Comparison of ENCODE assay signal across 24 cellular contexts in the genomic region with DNA sequence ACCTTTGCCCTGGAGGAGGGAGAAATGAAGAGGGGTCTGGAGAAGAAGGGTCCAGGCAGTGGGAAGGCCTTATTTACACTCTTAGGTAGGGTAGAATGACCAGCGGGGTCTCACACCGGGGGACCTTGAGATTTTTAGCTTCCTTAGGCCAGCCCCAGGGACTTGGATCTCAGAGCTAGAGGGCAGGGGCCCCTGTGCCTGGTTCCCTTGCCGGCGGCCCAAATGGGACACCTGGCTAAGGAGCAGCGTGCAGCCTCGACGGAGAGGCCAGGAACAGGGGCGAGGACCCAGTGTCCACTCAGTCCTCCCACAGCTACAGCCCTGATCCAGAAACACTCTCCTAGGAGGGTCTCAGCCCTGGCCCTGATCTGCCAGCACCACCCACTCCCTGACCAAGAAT. TPM values are rescaled to one million over a fixed set of nuclear protein-coding genes. Genes with fewer than 3 reads are reported as not detected.
DNase-seq lines count a peak whose midpoint lies in the region; ATAC-seq, FAIRE-seq and TF ChIP-seq lines count a peak whose summit lies in the region.
"Had no signal": no experiment of that assay in that cellular context is flagged by ENCODE, and none has a peak within 500 bp of the region (broad histone marks: within the 10 kb centered on the region; RNA-seq: fewer than 3 reads in every experiment).

No MANE protein-coding gene starts in this region.

- H3K27me3 Mint-ChIP-seq in activated naive CD8-positive, alpha-beta T cell treated with anti-CD3 and anti-CD28 coated beads, Interleukin-2, amount 10 ng/mL, durations not matched to agents 7 days and 5 days: peaks cover 21% of the 10 kb centered on the region
- peaks cover 20% of the 10 kb centered on the region for H3K27me3 Mint-ChIP-seq in activated naive CD8-positive, alpha-beta T cell treated with anti-CD3 and anti-CD28 coated beads, Interleukin-2, amount 50 U/mL, for 24 hours
- H3K27me3 Mint-ChIP-seq in type B pancreatic cell: peaks cover 27% of the 10 kb centered on the region

- H3K27me3 ChIP-seq in RWPE2 (ENCODE audit: insufficient read depth, poor library complexity, severe bottlenecking): peaks cover 19% of the 10 kb centered on the region
- no peaks in the 10 kb centered on the region for H3K27me3 ChIP-seq in pancreas

- H3K4me1 Mint-ChIP-seq in activated naive CD8-positive, alpha-beta T cell treated with anti-CD3 and anti-CD28 coated beads, Interleukin-2, amount 10 ng/mL, durations not matched to agents 7 days and 5 days: peaks cover 7% of the 10 kb centered on the region
- peaks cover 7% of the 10 kb centered on the region for H3K4me1 Mint-ChIP-seq in activated naive CD8-positive, alpha-beta T cell treated with anti-CD3 and anti-CD28 coated beads, Interleukin-2, amount 50 U/mL, for 24 hours
- no peaks in the 10 kb centered on the region for H3K4me1 Mint-ChIP-seq in type B pancreatic cell (ENCODE audit: unreplicated experiment)

- WGBS in pancreas, 2 donors: 89 to 93% methylated on average over 8 of the region's 8 CpGs

- TF ChIP-seq CTCF in RWPE2 (IDR thresholded peaks at IDR 0.05; ENCODE audit: poor library complexity, severe bottlenecking): no peak
- TF ChIP-seq CTCF in coronary artery (IDR thresholded peaks at IDR 0.05): no peak
- TF ChIP-seq CTCF in pancreas (IDR thresholded peaks at IDR 0.05): no peak
- TF ChIP-seq CTCF in type B pancreatic cell (conservative IDR thresholded peaks at IDR 0.05): no peak
- TF ChIP-seq CTCF in GM10266 (IDR thresholded peaks at IDR 0.05; ENCODE audit: control insufficient read depth, insufficient read depth, low read depth, missing control alignments): no peak

- POLR2A ChIA-PET in activated naive CD8-positive, alpha-beta T cell treated with anti-CD3 and anti-CD28 coated beads, Interleukin-2, amount 10 ng/mL, durations not matched to agents 7 days and 5 days (lab: Charles Lee): no interaction called here

- H3K27ac Mint-ChIP-seq in activated naive CD8-positive, alpha-beta T cell treated with anti-CD3 and anti-CD28 coated beads, Interleukin-2, amount 10 ng/mL, durations not matched to agents 7 days and 5 days: no peak overlapping the region
- no peak overlapping the region for H3K27ac Mint-ChIP-seq in activated naive CD8-positive, alpha-beta T cell treated with anti-CD3 and anti-CD28 coated beads, Interleukin-2, amount 50 U/mL, for 24 hours
- no peak overlapping the region for H3K27ac Mint-ChIP-seq in type B pancreatic cell

- H3K36me3 ChIP-seq in RWPE2 (ENCODE audit: low read depth) (no peaks in the 10 kb centered on the region), pancreas (no peaks in the 10 kb centered on the region)

- no peak overlapping the region for H3K4me3 Mint-ChIP-seq in activated naive CD8-positive, alpha-beta T cell treated with anti-CD3 and anti-CD28 coated beads, Interleukin-2, amount 10 ng/mL, durations not matched to agents 7 days and 5 days
- no peak overlapping the region for H3K4me3 Mint-ChIP-seq in activated naive CD8-positive, alpha-beta T cell treated with anti-CD3 and anti-CD28 coated beads, Interleukin-2, amount 50 U/mL, for 24 hours
- H3K4me3 Mint-ChIP-seq in type B pancreatic cell: no peak overlapping the region

- intact Hi-C loops in pancreas (cut with DNase I): no loop called here

- ATAC-seq in activated naive CD8-positive, alpha-beta T cell treated with anti-CD3 and anti-CD28 coated beads, Interleukin-2, amount 10 ng/mL, durations not matched to agents 7 days and 5 days (ENCODE audit: low read depth): no peak
- no peak for ATAC-seq in activated naive CD8-positive, alpha-beta T cell treated with anti-CD3 and anti-CD28 coated beads, Interleukin-2, amount 50 U/mL, for 24 hours
- no peak for ATAC-seq in RWPE2 (ENCODE audit: low read depth)
- ATAC-seq in pancreas: no peak
- ATAC-seq in GM19324 (IDR thresholded peaks at IDR 0.05; ENCODE audit: low FRiP score, unreplicated experiment): no peak

- H3K9me3 Mint-ChIP-seq in activated naive CD8-positive, alpha-beta T cell treated with anti-CD3 and anti-CD28 coated beads, Interleukin-2, amount 10 ng/mL, durations not matched to agents 7 days and 5 days: peaks cover 4% of the 10 kb centered on the region
- H3K9me3 Mint-ChIP-seq in activated naive CD8-positive, alpha-beta T cell treated with anti-CD3 and anti-CD28 coated beads, Interleukin-2, amount 50 U/mL, for 24 hours: no peaks in the 10 kb centered on the region
- H3K9me3 Mint-ChIP-seq in type B pancreatic cell: no peaks in the 10 kb centered on the region

- DNase-seq in activated naive CD8-positive, alpha-beta T cell treated with anti-CD3 and anti-CD28 coated beads, Interleukin-2, amount 10 ng/mL, durations not matched to agents 7 days and 5 days: peak; percentile 16
- no peak for DNase-seq in activated naive CD8-positive, alpha-beta T cell treated with anti-CD3 and anti-CD28 coated beads, Interleukin-2, amount 50 U/mL, for 24 hours
- DNase-seq in RWPE2 (ENCODE audit: low spot score) (peak; percentile 45), coronary artery (ENCODE audit: low spot score) (peak; percentile 59), pancreas (peak in 4 of 6 donors; percentile 3 to 33 (median 4)), type B pancreatic cell (ENCODE audit: extremely low spot score, unreplicated experiment) (no peak), GM10266 (ENCODE audit: extremely low spot score) (no peak)
- DNase-seq: ACHN, AML-193, DMS79, HCEC 1CT, IMR-90, NCI-H1417, NCI-H187 treated with DMSO at 0.1 percent for 48 hours, NCI-H2227 treated with DMSO at 0.1 percent for 48 hours, NCI-H510A treated with DMSO at 0.1 percent for 48 hours, NCI-H774, OCI-M1, SHP77 treated with DMSO at 0.1 percent for 48 hours had no signal

- FAIRE-seq in pancreas (lab: Jason Lieb, UNC): no peak

- H3K4me1 ChIP-seq in RWPE2 (ENCODE audit: insufficient read depth, poor library complexity, severe bottlenecking) (no peaks in the 10 kb centered on the region), pancreas (no peaks in the 10 kb centered on the region)

- H3K4me3 ChIP-seq in RWPE2 (ENCODE audit: severe bottlenecking) (no peak overlapping the region), coronary artery (no peak overlapping the region), pancreas (no peak overlapping the region)

- H3K27ac ChIP-seq in RWPE2 (ENCODE audit: poor library complexity, severe bottlenecking) (no peak overlapping the region), coronary artery (no peak overlapping the region), pancreas (no peak overlapping the region)
- H3K27ac ChIP-seq: C4-2B, HL-60 had no signal

- H3K9me3 ChIP-seq in RWPE2 (ENCODE audit: severe bottlenecking) (no peaks in the 10 kb centered on the region), pancreas (no peaks in the 10 kb centered on the region)

- H3K36me3 Mint-ChIP-seq in activated naive CD8-positive, alpha-beta T cell treated with anti-CD3 and anti-CD28 coated beads, Interleukin-2, amount 10 ng/mL, durations not matched to agents 7 days and 5 days: peaks cover 4% of the 10 kb centered on the region
- no peaks in the 10 kb centered on the region for H3K36me3 Mint-ChIP-seq in activated naive CD8-positive, alpha-beta T cell treated with anti-CD3 and anti-CD28 coated beads, Interleukin-2, amount 50 U/mL, for 24 hours (ENCODE audit: low read depth)
- no peaks in the 10 kb centered on the region for H3K36me3 Mint-ChIP-seq in type B pancreatic cell

RNA-seq across cellular contexts. Expression of a gene that starts 41.8 kb away (rescaled TPM):
- not detected for total RNA-seq in activated naive CD8-positive, alpha-beta T cell treated with anti-CD3 and anti-CD28 coated beads, Interleukin-2, amount 10 ng/mL, durations not matched to agents 7 days and 5 days
- total RNA-seq in pancreas (1 to 10 TPM in 2 of 6 donors, under 1 TPM in 4; 0.12 to 2.1 (median 0.75) TPM), type B pancreatic cell (ENCODE audit: low replicate concordance) (4.9 and 16.1 TPM in 2 replicates)
- polyA plus RNA-seq in pancreas: under 1 TPM; 0.82 to 0.95 TPM
- total RNA-seq: HT1080, IMR-90, M059J had no signal
- polyA plus RNA-seq: IMR-90 had no signal

Comparison
In these comparisons a context has a peak if more than half of its experiments do, and no peak if none do; other contexts are left out.
1. DNase-seq: peak in activated naive CD8-positive, alpha-beta T cell treated with anti-CD3 and anti-CD28 coated beads, Interleukin-2, amount 10 ng/mL, durations not matched to agents 7 days and 5 days (single experiment), RWPE2 (single experiment), coronary artery (single experiment) and pancreas (4 of 6); none in activated naive CD8-positive, alpha-beta T cell treated with anti-CD3 and anti-CD28 coated beads, Interleukin-2, amount 50 U/mL, for 24 hours (single experiment), type B pancreatic cell (single experiment) and GM10266 (single experiment).